1 cellular context compared by ENCODE assay signal in genomic region chr11:7525424-7525823, GRCh38.
A peak's percentile ranks its signal among the peaks of the same experiment; 100 is the strongest.
TF ChIP-seq lines count a peak whose summit lies in the region.

No MANE protein-coding gene starts in this region.

TF ChIP-seq in HepG2, 621 proteins besides CTCF, POLR2A, EP300 and RAD21 (continued from another document and continues in another):
- no peak for TF ChIP-seq ZNF784 (CRISPR knock-in tag; IDR thresholded peaks at IDR 0.05; ENCODE audit: borderline replicate concordance)
- no peak for TF ChIP-seq ZNF816 (CRISPR knock-in tag; IDR thresholded peaks at IDR 0.05; ENCODE audit: borderline replicate concordance)
- no peak for TF ChIP-seq NFE2L2 (IDR thresholded peaks at IDR 0.05; ENCODE audit: low read length)
- TF ChIP-seq ZSCAN30 (CRISPR knock-in tag; IDR thresholded peaks at IDR 0.05) = no peak
- no peak for TF ChIP-seq RNF219 (CRISPR knock-in tag; IDR thresholded peaks at IDR 0.05)
- TF ChIP-seq ZNF10 (CRISPR knock-in tag; IDR thresholded peaks at IDR 0.05; ENCODE audit: borderline replicate concordance, low read depth) = no peak
- no peak for TF ChIP-seq ZNF704 (CRISPR knock-in tag; IDR thresholded peaks at IDR 0.05; ENCODE audit: borderline replicate concordance)
- TF ChIP-seq ELF3 (CRISPR knock-in tag; IDR thresholded peaks at IDR 0.05) = peak; percentile 61; the same call in 1 of the 2 replicates
- TF ChIP-seq PATZ1 (CRISPR knock-in tag; IDR thresholded peaks at IDR 0.05) = 0 out of 2 replicates have a peak, but pooled peaks have one; percentile 39
- peak; percentile 42; the same call in 1 of the 2 replicates for TF ChIP-seq TARDBP (CRISPR knock-in tag; IDR thresholded peaks at IDR 0.05)
- no peak for TF ChIP-seq REL (CRISPR knock-in tag; conservative IDR thresholded peaks at IDR 0.05)
- peak; percentile 36 for TF ChIP-seq ZFY (CRISPR knock-in tag; IDR thresholded peaks at IDR 0.05)
- TF ChIP-seq TSC22D2 (CRISPR knock-in tag; IDR thresholded peaks at IDR 0.05; ENCODE audit: borderline replicate concordance) = no peak
- TF ChIP-seq GFI1 (CRISPR knock-in tag; IDR thresholded peaks at IDR 0.05; ENCODE audit: borderline replicate concordance) = peak; percentile 60; the same call in 1 of the 2 replicates
- TF ChIP-seq TIGD3 (CRISPR knock-in tag; IDR thresholded peaks at IDR 0.05; ENCODE audit: borderline replicate concordance) = no peak
- peak; percentile 84 for TF ChIP-seq HDAC1 (CRISPR knock-in tag; IDR thresholded peaks at IDR 0.05)
- TF ChIP-seq ZSCAN29 (CRISPR knock-in tag; conservative IDR thresholded peaks at IDR 0.05) = 0 out of 2 replicates have a peak, but pooled peaks have one; percentile 45
- no peak for TF ChIP-seq ZBTB3 (CRISPR knock-in tag; IDR thresholded peaks at IDR 0.05; ENCODE audit: borderline replicate concordance, low read depth)
- no peak for TF ChIP-seq PAX8 (CRISPR knock-in tag; IDR thresholded peaks at IDR 0.05; ENCODE audit: borderline replicate concordance)
- TF ChIP-seq MXI1 (IDR thresholded peaks at IDR 0.05; ENCODE audit: borderline replicate concordance, low read depth, low read length) = peak; percentile 33; the same call in 1 of the 3 replicates
- no peak for TF ChIP-seq KDM5A (IDR thresholded peaks at IDR 0.05; ENCODE audit: borderline replicate concordance, low read length)
- peak; percentile 48; the same call in 1 of the 2 replicates for TF ChIP-seq ETV5 (CRISPR knock-in tag; IDR thresholded peaks at IDR 0.05; ENCODE audit: borderline replicate concordance)
- TF ChIP-seq TERF1 (CRISPR knock-in tag; IDR thresholded peaks at IDR 0.05) = no peak
- TF ChIP-seq FOXA3 (CRISPR knock-in tag; IDR thresholded peaks at IDR 0.05) = peak; percentile 53
- TF ChIP-seq ZNF225 (CRISPR knock-in tag; IDR thresholded peaks at IDR 0.05) = no peak
- peak; percentile 56 for TF ChIP-seq ZNF652 (CRISPR knock-in tag; IDR thresholded peaks at IDR 0.05; ENCODE audit: borderline replicate concordance, low read depth)
- TF ChIP-seq ZNF577 (CRISPR knock-in tag; IDR thresholded peaks at IDR 0.05; ENCODE audit: borderline replicate concordance, low read depth) = no peak
- TF ChIP-seq ZNF333 (CRISPR knock-in tag; IDR thresholded peaks at IDR 0.05; ENCODE audit: borderline replicate concordance) = no peak
- no peak for TF ChIP-seq FOXP1 (IDR thresholded peaks at IDR 0.05)
- peak; percentile 42; the same call in 1 of the 2 replicates for TF ChIP-seq FOXP1 (CRISPR knock-in tag; IDR thresholded peaks at IDR 0.05)
- no peak for TF ChIP-seq CBFB (CRISPR knock-in tag; IDR thresholded peaks at IDR 0.05)
- no peak for TF ChIP-seq ZNF296 (CRISPR knock-in tag; conservative IDR thresholded peaks at IDR 0.05)
- peak; percentile 56; the same call in 1 of the 2 replicates for TF ChIP-seq PRDM10 (CRISPR knock-in tag; IDR thresholded peaks at IDR 0.05; ENCODE audit: low read depth)
- TF ChIP-seq ARNT2 (CRISPR knock-in tag; IDR thresholded peaks at IDR 0.05; ENCODE audit: low read depth) = peak; percentile 36; the same call in 1 of the 2 replicates
- no peak for TF ChIP-seq NKX3-1 (CRISPR knock-in tag; IDR thresholded peaks at IDR 0.05)
- TF ChIP-seq ZNF343 (CRISPR knock-in tag; IDR thresholded peaks at IDR 0.05) = no peak
- TF ChIP-seq HMGXB4 (CRISPR knock-in tag; IDR thresholded peaks at IDR 0.05; ENCODE audit: borderline replicate concordance in 1 of 2, low read depth in 1 of 2) = 0 out of 4 replicates have a peak, but pooled peaks of 1 of the 2 experiments have one; percentile 24
- no peak for TF ChIP-seq YY1 (IDR thresholded peaks at IDR 0.05; ENCODE audit: insufficient read depth, insufficient replicate concordance, low read depth, low read length)
